ENCODE assay signal across 1 cellular context in the genomic region with DNA sequence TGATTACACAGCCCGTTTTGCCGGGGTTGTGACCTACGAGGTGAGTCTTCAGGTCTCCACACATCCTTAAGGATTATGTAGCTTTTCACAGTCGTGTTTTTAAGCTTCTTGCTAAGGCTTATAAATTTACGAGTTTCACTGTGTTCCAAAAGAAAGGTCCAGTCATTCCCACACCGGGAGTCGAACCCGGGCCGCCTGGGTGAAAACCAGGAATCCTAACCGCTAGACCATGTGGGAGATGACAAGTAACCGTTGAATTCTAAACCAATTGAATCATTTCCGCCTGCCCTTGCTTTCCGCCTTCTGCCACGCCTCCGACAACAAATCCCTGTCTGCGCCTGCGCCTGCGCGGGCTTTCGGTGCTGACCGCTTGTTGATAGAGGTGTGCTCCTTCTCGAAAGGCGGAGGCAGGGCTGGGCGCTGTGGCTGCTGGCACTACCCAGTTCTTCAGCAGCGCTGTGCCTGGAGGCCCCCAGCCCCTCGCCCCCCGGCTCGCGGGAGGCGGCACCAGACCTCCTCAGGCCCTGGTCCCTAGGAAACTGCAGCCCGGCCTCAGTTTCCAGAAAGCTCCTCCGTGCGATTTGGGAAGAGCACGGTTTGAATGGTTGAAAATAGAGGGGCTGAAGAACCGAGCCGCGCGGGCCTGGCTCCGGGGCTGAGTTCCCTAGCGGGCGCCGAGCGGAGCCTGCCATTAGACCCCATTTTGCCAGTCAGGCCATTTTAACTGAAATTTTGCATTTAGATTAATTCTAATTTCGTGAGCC.
A peak's percentile ranks its signal among the peaks of the same experiment; 100 is the strongest.
TF ChIP-seq lines count a peak whose summit lies in the region.

No MANE protein-coding gene starts in this region.

TF ChIP-seq in HepG2, 621 proteins besides CTCF, POLR2A, EP300 and RAD21 (continued from another document and continues in another):
- TF ChIP-seq, protein P1, sequence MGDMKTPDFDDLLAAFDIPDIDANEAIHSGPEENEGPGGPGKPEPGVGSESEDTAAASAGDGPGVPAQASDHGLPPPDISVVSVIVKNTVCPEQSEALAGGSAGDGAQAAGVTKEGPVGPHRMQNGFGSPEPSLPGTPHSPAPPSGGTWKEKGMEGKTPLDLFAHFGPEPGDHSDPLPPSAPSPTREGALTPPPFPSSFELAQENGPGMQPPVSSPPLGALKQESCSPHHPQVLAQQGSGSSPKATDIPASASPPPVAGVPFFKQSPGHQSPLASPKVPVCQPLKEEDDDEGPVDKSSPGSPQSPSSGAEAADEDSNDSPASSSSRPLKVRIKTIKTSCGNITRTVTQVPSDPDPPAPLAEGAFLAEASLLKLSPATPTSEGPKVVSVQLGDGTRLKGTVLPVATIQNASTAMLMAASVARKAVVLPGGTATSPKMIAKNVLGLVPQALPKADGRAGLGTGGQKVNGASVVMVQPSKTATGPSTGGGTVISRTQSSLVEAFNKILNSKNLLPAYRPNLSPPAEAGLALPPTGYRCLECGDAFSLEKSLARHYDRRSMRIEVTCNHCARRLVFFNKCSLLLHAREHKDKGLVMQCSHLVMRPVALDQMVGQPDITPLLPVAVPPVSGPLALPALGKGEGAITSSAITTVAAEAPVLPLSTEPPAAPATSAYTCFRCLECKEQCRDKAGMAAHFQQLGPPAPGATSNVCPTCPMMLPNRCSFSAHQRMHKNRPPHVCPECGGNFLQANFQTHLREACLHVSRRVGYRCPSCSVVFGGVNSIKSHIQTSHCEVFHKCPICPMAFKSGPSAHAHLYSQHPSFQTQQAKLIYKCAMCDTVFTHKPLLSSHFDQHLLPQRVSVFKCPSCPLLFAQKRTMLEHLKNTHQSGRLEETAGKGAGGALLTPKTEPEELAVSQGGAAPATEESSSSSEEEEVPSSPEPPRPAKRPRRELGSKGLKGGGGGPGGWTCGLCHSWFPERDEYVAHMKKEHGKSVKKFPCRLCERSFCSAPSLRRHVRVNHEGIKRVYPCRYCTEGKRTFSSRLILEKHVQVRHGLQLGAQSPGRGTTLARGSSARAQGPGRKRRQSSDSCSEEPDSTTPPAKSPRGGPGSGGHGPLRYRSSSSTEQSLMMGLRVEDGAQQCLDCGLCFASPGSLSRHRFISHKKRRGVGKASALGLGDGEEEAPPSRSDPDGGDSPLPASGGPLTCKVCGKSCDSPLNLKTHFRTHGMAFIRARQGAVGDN (CRISPR knock-in tag; IDR thresholded peaks at IDR 0.05) = peak; percentile 92
- TF ChIP-seq TARDBP (CRISPR knock-in tag; IDR thresholded peaks at IDR 0.05) (peak; percentile 69; the same call in 1 of the 2 replicates), ISX (CRISPR knock-in tag; conservative IDR thresholded peaks at IDR 0.05) (0 out of 2 replicates have a peak, but pooled peaks have one; percentile 50), XBP1 (CRISPR knock-in tag; IDR thresholded peaks at IDR 0.05) (peak; percentile 57; the same call in 1 of the 2 replicates), SSRP1 (CRISPR knock-in tag; IDR thresholded peaks at IDR 0.05) (peak; percentile 95; the same call in 1 of the 2 replicates), SRSF4 (IDR thresholded peaks at IDR 0.05; ENCODE audit: low read depth, low read length, poor library complexity, severe bottlenecking) (no peak), ERF (CRISPR knock-in tag; IDR thresholded peaks at IDR 0.05) (0 out of 2 replicates have a peak, but pooled peaks have one; percentile 32), HOXA3 (CRISPR knock-in tag; IDR thresholded peaks at IDR 0.05) (peak; percentile 66; the same call in 1 of the 2 replicates), ZIK1 (CRISPR knock-in tag; IDR thresholded peaks at IDR 0.05; ENCODE audit: borderline replicate concordance, low read depth) (0 out of 2 replicates have a peak, but pooled peaks have one; percentile 61), ZNF121 (CRISPR knock-in tag; IDR thresholded peaks at IDR 0.05) (0 out of 2 replicates have a peak, but pooled peaks have one; percentile 21), RARA (CRISPR knock-in tag; IDR thresholded peaks at IDR 0.05) (peak; percentile 16; the same call in 1 of the 2 replicates), GABPB1 (CRISPR knock-in tag; IDR thresholded peaks at IDR 0.05) (peak; percentile 86), TBL1XR1 (IDR thresholded peaks at IDR 0.05; ENCODE audit: borderline replicate concordance, low read length, partially characterized antibody) (peak; percentile 20), HMGA1 (CRISPR knock-in tag; conservative IDR thresholded peaks at IDR 0.05) (no peak), ZBTB38 (CRISPR knock-in tag; IDR thresholded peaks at IDR 0.05) (peak; percentile 48; the same call in 1 of the 2 replicates), ZNF552 (CRISPR knock-in tag; IDR thresholded peaks at IDR 0.05; ENCODE audit: borderline replicate concordance) (peak; percentile 40; the same call in 1 of the 2 replicates), SMC3 (IDR thresholded peaks at IDR 0.05; ENCODE audit: low read length) (no peak), AGO1 (IDR thresholded peaks at IDR 0.05; ENCODE audit: low read depth, low read length, poor library complexity, severe bottlenecking) (peak; percentile 63), MXD4 (CRISPR knock-in tag; IDR thresholded peaks at IDR 0.05) (peak; percentile 74; the same call in 1 of the 2 replicates), MEIS2 (CRISPR knock-in tag; IDR thresholded peaks at IDR 0.05) (0 out of 2 replicates have a peak, but pooled peaks have one; percentile 56), NONO (IDR thresholded peaks at IDR 0.05) (no peak), NONO (CRISPR knock-in tag; conservative IDR thresholded peaks at IDR 0.05) (peak; percentile 55; the same call in 1 of the 2 replicates), CCAR2 (optimal IDR thresholded peaks at IDR 0.05; ENCODE audit: low read depth, low read length) (peak; percentile 23), XRCC5 (optimal IDR thresholded peaks at IDR 0.05; ENCODE audit: low read length) (peak; percentile 26), RXRA (CRISPR knock-in tag; IDR thresholded peaks at IDR 0.05) (peak; percentile 54; the same call in 1 of the 2 replicates), ATRX (CRISPR knock-in tag; IDR thresholded peaks at IDR 0.05; ENCODE audit: borderline replicate concordance) (no peak), FOXC1 (CRISPR knock-in tag; IDR thresholded peaks at IDR 0.05; ENCODE audit: borderline replicate concordance) (peak; percentile 15; the same call in 1 of the 2 replicates), SP2 (CRISPR knock-in tag; IDR thresholded peaks at IDR 0.05) (no peak), NFE2L2 (IDR thresholded peaks at IDR 0.05; ENCODE audit: low read length) (no peak), MTA1 (CRISPR knock-in tag; IDR thresholded peaks at IDR 0.05; ENCODE audit: borderline replicate concordance) (peak; percentile 65; the same call in 1 of the 2 replicates), SOX5 (CRISPR knock-in tag; IDR thresholded peaks at IDR 0.05; ENCODE audit: borderline replicate concordance) (peak; percentile 13; the same call in 1 of the 2 replicates), GTF3A (CRISPR knock-in tag; conservative IDR thresholded peaks at IDR 0.05) (no peak), AHR (CRISPR knock-in tag; IDR thresholded peaks at IDR 0.05) (peak; percentile 72; the same call in 1 of the 2 replicates)
- TF ChIP-seq, protein P2, sequence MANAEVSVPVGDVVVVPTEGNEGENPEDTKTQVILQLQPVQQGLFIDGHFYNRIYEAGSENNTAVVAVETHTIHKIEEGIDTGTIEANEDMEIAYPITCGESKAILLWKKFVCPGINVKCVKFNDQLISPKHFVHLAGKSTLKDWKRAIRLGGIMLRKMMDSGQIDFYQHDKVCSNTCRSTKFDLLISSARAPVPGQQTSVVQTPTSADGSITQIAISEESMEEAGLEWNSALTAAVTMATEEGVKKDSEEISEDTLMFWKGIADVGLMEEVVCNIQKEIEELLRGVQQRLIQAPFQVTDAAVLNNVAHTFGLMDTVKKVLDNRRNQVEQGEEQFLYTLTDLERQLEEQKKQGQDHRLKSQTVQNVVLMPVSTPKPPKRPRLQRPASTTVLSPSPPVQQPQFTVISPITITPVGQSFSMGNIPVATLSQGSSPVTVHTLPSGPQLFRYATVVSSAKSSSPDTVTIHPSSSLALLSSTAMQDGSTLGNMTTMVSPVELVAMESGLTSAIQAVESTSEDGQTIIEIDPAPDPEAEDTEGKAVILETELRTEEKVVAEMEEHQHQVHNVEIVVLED (CRISPR knock-in tag; IDR thresholded peaks at IDR 0.05; ENCODE audit: borderline replicate concordance) = peak; percentile 25; the same call in 1 of the 2 replicates
- TF ChIP-seq, protein P3, sequence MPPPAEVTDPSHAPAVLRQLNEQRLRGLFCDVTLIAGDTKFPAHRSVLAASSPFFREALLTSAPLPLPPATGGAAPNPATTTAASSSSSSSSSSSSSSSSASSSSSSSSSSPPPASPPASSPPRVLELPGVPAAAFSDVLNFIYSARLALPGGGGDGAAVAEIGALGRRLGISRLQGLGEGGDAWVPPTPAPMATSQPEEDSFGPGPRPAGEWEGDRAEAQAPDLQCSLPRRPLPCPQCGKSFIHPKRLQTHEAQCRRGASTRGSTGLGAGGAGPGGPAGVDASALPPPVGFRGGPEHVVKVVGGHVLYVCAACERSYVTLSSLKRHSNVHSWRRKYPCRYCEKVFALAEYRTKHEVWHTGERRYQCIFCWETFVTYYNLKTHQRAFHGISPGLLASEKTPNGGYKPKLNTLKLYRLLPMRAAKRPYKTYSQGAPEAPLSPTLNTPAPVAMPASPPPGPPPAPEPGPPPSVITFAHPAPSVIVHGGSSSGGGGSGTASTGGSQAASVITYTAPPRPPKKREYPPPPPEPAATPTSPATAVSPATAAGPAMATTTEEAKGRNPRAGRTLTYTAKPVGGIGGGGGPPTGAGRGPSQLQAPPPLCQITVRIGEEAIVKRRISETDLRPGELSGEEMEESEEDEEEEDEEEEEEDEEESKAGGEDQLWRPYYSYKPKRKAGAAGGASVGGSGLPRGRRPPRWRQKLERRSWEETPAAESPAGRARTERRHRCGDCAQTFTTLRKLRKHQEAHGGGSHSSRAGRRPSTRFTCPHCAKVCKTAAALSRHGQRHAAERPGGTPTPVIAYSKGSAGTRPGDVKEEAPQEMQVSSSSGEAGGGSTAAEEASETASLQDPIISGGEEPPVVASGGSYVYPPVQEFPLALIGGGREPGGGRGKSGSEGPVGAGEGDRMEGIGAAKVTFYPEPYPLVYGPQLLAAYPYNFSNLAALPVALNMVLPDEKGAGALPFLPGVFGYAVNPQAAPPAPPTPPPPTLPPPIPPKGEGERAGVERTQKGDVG (CRISPR knock-in tag; IDR thresholded peaks at IDR 0.05; ENCODE audit: borderline replicate concordance) = 0 out of 2 replicates have a peak, but pooled peaks have one; percentile 38
- TF ChIP-seq, protein P4, sequence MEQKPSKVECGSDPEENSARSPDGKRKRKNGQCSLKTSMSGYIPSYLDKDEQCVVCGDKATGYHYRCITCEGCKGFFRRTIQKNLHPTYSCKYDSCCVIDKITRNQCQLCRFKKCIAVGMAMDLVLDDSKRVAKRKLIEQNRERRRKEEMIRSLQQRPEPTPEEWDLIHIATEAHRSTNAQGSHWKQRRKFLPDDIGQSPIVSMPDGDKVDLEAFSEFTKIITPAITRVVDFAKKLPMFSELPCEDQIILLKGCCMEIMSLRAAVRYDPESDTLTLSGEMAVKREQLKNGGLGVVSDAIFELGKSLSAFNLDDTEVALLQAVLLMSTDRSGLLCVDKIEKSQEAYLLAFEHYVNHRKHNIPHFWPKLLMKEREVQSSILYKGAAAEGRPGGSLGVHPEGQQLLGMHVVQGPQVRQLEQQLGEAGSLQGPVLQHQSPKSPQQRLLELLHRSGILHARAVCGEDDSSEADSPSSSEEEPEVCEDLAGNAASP (CRISPR knock-in tag; IDR thresholded peaks at IDR 0.05; ENCODE audit: borderline replicate concordance) = peak; percentile 50; the same call in 1 of the 2 replicates
- TF ChIP-seq, protein P5, sequence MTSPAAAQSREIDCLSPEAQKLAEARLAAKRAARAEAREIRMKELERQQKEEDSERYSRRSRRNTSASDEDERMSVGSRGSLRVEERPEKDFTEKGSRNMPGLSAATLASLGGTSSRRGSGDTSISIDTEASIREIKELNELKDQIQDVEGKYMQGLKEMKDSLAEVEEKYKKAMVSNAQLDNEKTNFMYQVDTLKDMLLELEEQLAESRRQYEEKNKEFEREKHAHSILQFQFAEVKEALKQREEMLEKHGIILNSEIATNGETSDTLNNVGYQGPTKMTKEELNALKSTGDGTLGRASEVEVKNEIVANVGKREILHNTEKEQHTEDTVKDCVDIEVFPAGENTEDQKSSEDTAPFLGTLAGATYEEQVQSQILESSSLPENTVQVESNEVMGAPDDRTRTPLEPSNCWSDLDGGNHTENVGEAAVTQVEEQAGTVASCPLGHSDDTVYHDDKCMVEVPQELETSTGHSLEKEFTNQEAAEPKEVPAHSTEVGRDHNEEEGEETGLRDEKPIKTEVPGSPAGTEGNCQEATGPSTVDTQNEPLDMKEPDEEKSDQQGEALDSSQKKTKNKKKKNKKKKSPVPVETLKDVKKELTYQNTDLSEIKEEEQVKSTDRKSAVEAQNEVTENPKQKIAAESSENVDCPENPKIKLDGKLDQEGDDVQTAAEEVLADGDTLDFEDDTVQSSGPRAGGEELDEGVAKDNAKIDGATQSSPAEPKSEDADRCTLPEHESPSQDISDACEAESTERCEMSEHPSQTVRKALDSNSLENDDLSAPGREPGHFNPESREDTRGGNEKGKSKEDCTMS (CRISPR knock-in tag; conservative IDR thresholded peaks at IDR 0.05) = no peak
- TF ChIP-seq, protein P6, sequence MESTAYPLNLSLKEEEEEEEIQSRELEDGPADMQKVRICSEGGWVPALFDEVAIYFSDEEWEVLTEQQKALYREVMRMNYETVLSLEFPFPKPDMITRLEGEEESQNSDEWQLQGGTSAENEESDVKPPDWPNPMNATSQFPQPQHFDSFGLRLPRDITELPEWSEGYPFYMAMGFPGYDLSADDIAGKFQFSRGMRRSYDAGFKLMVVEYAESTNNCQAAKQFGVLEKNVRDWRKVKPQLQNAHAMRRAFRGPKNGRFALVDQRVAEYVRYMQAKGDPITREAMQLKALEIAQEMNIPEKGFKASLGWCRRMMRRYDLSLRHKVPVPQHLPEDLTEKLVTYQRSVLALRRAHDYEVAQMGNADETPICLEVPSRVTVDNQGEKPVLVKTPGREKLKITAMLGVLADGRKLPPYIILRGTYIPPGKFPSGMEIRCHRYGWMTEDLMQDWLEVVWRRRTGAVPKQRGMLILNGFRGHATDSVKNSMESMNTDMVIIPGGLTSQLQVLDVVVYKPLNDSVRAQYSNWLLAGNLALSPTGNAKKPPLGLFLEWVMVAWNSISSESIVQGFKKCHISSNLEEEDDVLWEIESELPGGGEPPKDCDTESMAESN (CRISPR knock-in tag; conservative IDR thresholded peaks at IDR 0.05) = peak; percentile 79
- TF ChIP-seq, protein P7, sequence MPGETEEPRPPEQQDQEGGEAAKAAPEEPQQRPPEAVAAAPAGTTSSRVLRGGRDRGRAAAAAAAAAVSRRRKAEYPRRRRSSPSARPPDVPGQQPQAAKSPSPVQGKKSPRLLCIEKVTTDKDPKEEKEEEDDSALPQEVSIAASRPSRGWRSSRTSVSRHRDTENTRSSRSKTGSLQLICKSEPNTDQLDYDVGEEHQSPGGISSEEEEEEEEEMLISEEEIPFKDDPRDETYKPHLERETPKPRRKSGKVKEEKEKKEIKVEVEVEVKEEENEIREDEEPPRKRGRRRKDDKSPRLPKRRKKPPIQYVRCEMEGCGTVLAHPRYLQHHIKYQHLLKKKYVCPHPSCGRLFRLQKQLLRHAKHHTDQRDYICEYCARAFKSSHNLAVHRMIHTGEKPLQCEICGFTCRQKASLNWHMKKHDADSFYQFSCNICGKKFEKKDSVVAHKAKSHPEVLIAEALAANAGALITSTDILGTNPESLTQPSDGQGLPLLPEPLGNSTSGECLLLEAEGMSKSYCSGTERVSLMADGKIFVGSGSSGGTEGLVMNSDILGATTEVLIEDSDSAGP (CRISPR knock-in tag; IDR thresholded peaks at IDR 0.05; ENCODE audit: borderline replicate concordance) = peak; percentile 69; the same call in 1 of the 2 replicates
- TF ChIP-seq, protein P8, sequence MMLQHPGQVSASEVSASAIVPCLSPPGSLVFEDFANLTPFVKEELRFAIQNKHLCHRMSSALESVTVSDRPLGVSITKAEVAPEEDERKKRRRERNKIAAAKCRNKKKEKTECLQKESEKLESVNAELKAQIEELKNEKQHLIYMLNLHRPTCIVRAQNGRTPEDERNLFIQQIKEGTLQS (CRISPR knock-in tag; IDR thresholded peaks at IDR 0.05) = peak; percentile 14; the same call in 1 of the 2 replicates
